ENCODE assay signal across 2 cellular contexts in the genomic region with DNA sequence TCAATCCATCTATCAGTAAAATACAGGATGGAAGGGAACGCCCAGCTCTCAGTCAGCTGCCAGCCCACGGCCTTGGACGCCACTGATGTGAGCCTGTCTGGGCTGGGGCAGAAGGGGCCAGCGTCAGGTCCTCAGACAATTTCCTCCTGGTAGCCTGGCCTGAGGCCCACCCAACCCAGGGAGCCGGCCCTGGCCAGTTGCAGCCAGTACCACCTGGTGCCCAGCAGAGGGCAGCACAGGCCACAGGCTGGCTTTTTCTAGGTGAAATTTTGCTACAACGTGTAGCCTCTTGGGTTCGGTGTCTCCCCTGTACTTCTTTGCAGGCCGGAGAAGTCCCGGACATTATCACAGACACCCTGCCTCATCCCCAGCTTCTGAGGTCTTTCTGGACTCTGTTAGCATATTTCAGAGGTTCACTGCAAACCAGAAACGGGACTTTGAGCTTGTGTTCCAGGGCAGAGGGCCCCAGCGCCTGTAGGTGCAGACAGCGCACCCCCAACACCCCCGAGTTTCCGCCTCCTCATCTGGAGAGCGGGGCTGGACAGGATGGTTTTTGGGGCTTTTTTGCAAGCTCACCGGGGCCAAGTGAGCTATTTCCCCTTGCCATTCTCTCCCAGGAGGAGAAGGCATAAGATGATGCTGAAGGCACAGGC.
TF ChIP-seq lines count a peak whose summit lies in the region.

No MANE protein-coding gene starts in this region.

TF ChIP-seq in HEK293T, 16 proteins besides CTCF, POLR2A, EP300 and RAD21 (continued from another document):
- no peak for TF ChIP-seq ARNT (IDR thresholded peaks at IDR 0.05)

TF ChIP-seq in endothelial cell of umbilical vein, 7 proteins besides CTCF, POLR2A, EP300 and RAD21 (continued from another document):
- TF ChIP-seq, protein P1, sequence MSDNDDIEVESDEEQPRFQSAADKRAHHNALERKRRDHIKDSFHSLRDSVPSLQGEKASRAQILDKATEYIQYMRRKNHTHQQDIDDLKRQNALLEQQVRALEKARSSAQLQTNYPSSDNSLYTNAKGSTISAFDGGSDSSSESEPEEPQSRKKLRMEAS (IDR thresholded peaks at IDR 0.05; ENCODE audit: insufficient read depth, insufficient read length): no peak
